In genomic region chr4:55395529-55396304, GRCh38 we compare ENCODE assay signal across 8 cellular contexts. TPM values are rescaled to one million over a fixed set of nuclear protein-coding genes. Genes with fewer than 3 reads are reported as not detected.
A peak's percentile ranks its signal among the peaks of the same experiment; 100 is the strongest.
DNase-seq lines count a peak whose midpoint lies in the region; ATAC-seq and FAIRE-seq lines count a peak whose summit lies in the region.

A gene with protein sequence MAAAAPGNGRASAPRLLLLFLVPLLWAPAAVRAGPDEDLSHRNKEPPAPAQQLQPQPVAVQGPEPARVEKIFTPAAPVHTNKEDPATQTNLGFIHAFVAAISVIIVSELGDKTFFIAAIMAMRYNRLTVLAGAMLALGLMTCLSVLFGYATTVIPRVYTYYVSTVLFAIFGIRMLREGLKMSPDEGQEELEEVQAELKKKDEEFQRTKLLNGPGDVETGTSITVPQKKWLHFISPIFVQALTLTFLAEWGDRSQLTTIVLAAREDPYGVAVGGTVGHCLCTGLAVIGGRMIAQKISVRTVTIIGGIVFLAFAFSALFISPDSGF (plus strand): TSS chr4:55395957. CDS start chr4:55396190, 233 bp downstream.

- H3K9me3 Mint-ChIP-seq in effector memory CD8-positive, alpha-beta T cell = no peaks in the 10 kb centered on the region

- no peaks in the 10 kb centered on the region for H3K27me3 ChIP-seq in mesenchymal stem cell (ENCODE audit: control insufficient read depth in 1 of 2, insufficient read depth in 1 of 2, low read length in 2 of 2)

- H3K4ac ChIP-seq in mesenchymal stem cell (ENCODE audit: low read depth in 1 of 2, low read length in 2 of 2) = peak within 1 kb of the TSS; percentile 99

- H4K8ac ChIP-seq in mesenchymal stem cell (ENCODE audit: low read length) = peak within 1 kb of the TSS; percentile 96

- peak within 1 kb of the TSS; percentile 80 to 99 for H3K4me3 ChIP-seq in mesenchymal stem cell (ENCODE audit: insufficient read depth in 1 of 2, low read depth in 1 of 2, low read length in 2 of 2)

- H3K4me1 Mint-ChIP-seq in effector memory CD8-positive, alpha-beta T cell (ENCODE audit: low read depth in 2 of 2) = peaks cover 31 to 41% of the 10 kb centered on the region in 2 donors

- peaks cover 22% of the 10 kb centered on the region for H3K36me3 Mint-ChIP-seq in effector memory CD8-positive, alpha-beta T cell (ENCODE audit: insufficient read depth)

- H3K27me3 Mint-ChIP-seq in effector memory CD8-positive, alpha-beta T cell = no peaks in the 10 kb centered on the region

- H3K79me1 ChIP-seq in mesenchymal stem cell (replicated peaks; ENCODE audit: low read length, poor library complexity, severe bottlenecking) = peaks cover 1% of the 10 kb centered on the region

- peak within 1 kb of the TSS; percentile 67 for H2BK15ac ChIP-seq in mesenchymal stem cell (ENCODE audit: low read depth, poor library complexity, severe bottlenecking)

- H3K18ac ChIP-seq in mesenchymal stem cell (ENCODE audit: low read depth in 1 of 2, low read length in 2 of 2) = peak within 1 kb of the TSS; percentile 98 to 100

- peak within 1 kb of the TSS; percentile 92 for H3K27ac ChIP-seq in mesenchymal stem cell (ENCODE audit: low read length, poor library complexity, severe bottlenecking)

- H3K9ac ChIP-seq in mesenchymal stem cell (ENCODE audit: low read length) = peak within 1 kb of the TSS; percentile 96

- peak within 1 kb of the TSS; percentile 97 for H4K91ac ChIP-seq in mesenchymal stem cell (ENCODE audit: low read length)

- peak within 1 kb of the TSS; percentile 57 to 98 for H3K14ac ChIP-seq in mesenchymal stem cell (ENCODE audit: low read length in 2 of 2)

- peak within 1 kb of the TSS; percentile 86 for H2AFZ ChIP-seq in mesenchymal stem cell (ENCODE audit: low read depth, low read length)

- peak within 1 kb of the TSS; percentile 90 for H3K4me2 ChIP-seq in mesenchymal stem cell (ENCODE audit: low read length, poor library complexity, severe bottlenecking)

- H2AK5ac ChIP-seq in mesenchymal stem cell (ENCODE audit: low read length, severe bottlenecking) = no peak within 1 kb of the TSS

- peaks cover 0 to 13% of the 10 kb centered on the region in 2 experiments for H3K36me3 ChIP-seq in mesenchymal stem cell (ENCODE audit: control insufficient read depth in 1 of 2, insufficient read depth in 2 of 2, low read depth in 1 of 2, low read length in 2 of 2)

- peak within 1 kb of the TSS; percentile 95 for H3K4me3 Mint-ChIP-seq in effector memory CD8-positive, alpha-beta T cell

- H3K9me3 ChIP-seq in mesenchymal stem cell (ENCODE audit: control insufficient read depth, low read length) = no peaks in the 10 kb centered on the region

- peaks cover 2% of the 10 kb centered on the region for H3K4me1 ChIP-seq in mesenchymal stem cell (ENCODE audit: control insufficient read depth, insufficient read depth, low read depth, low read length)

- peak; percentile 94 for ATAC-seq in GM21381 (IDR thresholded peaks at IDR 0.05; ENCODE audit: unreplicated experiment)
- ATAC-seq in effector memory CD8-positive, alpha-beta T cell (replicated peaks) = peak; percentile 90

- H2BK120ac ChIP-seq in mesenchymal stem cell (ENCODE audit: low read depth, low read length) = peak within 1 kb of the TSS; percentile 73

- peak within 1 kb of the TSS; percentile 97 to 98 for H3K27ac Mint-ChIP-seq in effector memory CD8-positive, alpha-beta T cell

- peak within 1 kb of the TSS; percentile 97 for H2BK5ac ChIP-seq in mesenchymal stem cell (ENCODE audit: low read depth, low read length, poor library complexity, severe bottlenecking)

- H2BK12ac ChIP-seq in mesenchymal stem cell (ENCODE audit: low read length in 2 of 2) = peak within 1 kb of the TSS in 1 of 2 experiments; percentile 16

- WGBS in mesenchymal stem cell = under 1% methylated on average over 76 of the region's 95 CpGs

- DNase-seq in COR-L47 (lab: John Stamatoyannopoulos, UW) (peak; percentile 90), HTR-8/SVneo (ENCODE audit: insufficient read length, low spot score) (peak; percentile 69), NOMO-1 treated with DMSO at 0.1 percent for 48 hours (lab: John Stamatoyannopoulos, UW; ENCODE audit: unreplicated experiment) (peak; percentile 90), mesenchymal stem cell (peak; percentile 89)
- peak; percentile 78 to 83 (median 79) for DNase-seq in activated CD8-positive, alpha-beta memory T cell treated with anti-CD3 and anti-CD28 coated beads for 48 hours (ENCODE audit: low read depth in 2 of 3, low spot score in 2 of 3)
- DNase-seq in effector memory CD8-positive, alpha-beta T cell = peak; percentile 81 to 84 (median 82)
- peak; percentile 83 for DNase-seq in stimulated activated CD8-positive, alpha-beta memory T cell treated with anti-CD3 and anti-CD28 coated beads, Interleukin-12 subunit alpha, Interleukin-12 subunit beta, amount 100 ng/mL, for 4 hours (ENCODE audit: low read depth)

- H3K23ac ChIP-seq in mesenchymal stem cell (ENCODE audit: low read length in 2 of 2) = peak within 1 kb of the TSS; percentile 60 to 96

- FAIRE-seq in HTR-8/SVneo (lab: Jason Lieb, UNC) = peak; percentile 85

RNA-seq across cellular contexts. Expression of the gene that starts here (rescaled TPM):
- polyA plus RNA-seq in mesenchymal stem cell (2013, experiment 1 of 2) = 98.0 TPM
- polyA plus RNA-seq in mesenchymal stem cell (2013, experiment 2 of 2) = 99.5 TPM

Comparison
In these comparisons a context has a peak if more than half of its experiments do, and no peak if none do; other contexts are left out.
1. Peak in every context shown above with its lines: DNase-seq, ATAC-seq, H3K4me3 ChIP-seq and H3K27ac ChIP-seq.